8 cellular contexts compared by ENCODE assay signal in the genomic region with DNA sequence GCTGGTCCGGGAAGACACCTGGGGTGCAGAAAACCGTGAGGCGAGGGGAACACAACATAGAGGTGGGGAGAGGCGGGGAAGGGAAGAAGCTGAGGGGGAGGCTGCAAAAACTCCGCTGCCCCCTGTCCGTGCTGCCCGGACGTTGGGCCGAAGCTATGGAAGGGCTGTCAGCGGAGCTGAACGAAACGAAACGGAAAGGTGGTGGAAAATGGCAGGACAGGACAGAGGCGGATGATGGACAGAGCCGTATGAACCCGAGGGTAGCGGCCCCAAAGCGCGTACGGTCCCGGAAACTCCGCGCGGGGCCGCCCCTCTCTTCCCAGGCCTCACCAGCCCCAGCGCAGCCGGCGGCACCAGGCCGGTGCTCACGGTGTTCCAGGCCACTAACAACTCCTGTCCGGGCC. TPM values are rescaled to one million over a fixed set of nuclear protein-coding genes. Genes with fewer than 3 reads are reported as not detected.
DNase-seq lines count a peak whose midpoint lies in the region; ATAC-seq, FAIRE-seq and TF ChIP-seq lines count a peak whose summit lies in the region.

No MANE protein-coding gene starts in this region.

- POLR2A ChIA-PET in A549 (lab: Yijun Ruan, JAX) = interaction anchor here (0.9 to 3.4 kb wide), 13 partner anchors 11 to 60 kb away, joined by 3 to 38 read pairs (median 8); a partner anchor contains a TSS

- no peak for DNase-seq in A549 (ENCODE audit: low read depth in 1 of 2, low spot score in 1 of 2)
- no peak for DNase-seq in cardiac fibroblast (ENCODE audit: low read depth in 2 of 2)
- DNase-seq in mucosa of descending colon = no peak
- no peak for DNase-seq in GM19239 (ENCODE audit: insufficient read length, low spot score)
- no peak for DNase-seq in NCI-H2081 (lab: John Stamatoyannopoulos, UW)

- peak overlapping the region; percentile 54; the same call in 1 of the 2 replicates for H3K9ac ChIP-seq in HUES48 (ENCODE audit: low read depth, low read length)

- no peak for TF ChIP-seq EP300 in A549 (IDR thresholded peaks at IDR 0.05)

- WGBS in A549 (ENCODE audit: missing lambda C conversion rate) = 2% methylated on average over 22 of the region's 31 CpGs

- ATAC-seq in A549 = peak; percentile 4 to 33; a peak in 3 of 6 replicates
- peak; percentile 1 for ATAC-seq in mucosa of descending colon
- no peak for ATAC-seq in GM18870 (IDR thresholded peaks at IDR 0.05; ENCODE audit: unreplicated experiment)
- ATAC-seq in GM21723 (IDR thresholded peaks at IDR 0.05; ENCODE audit: unreplicated experiment) = no peak

- H3K9me3 ChIP-seq in A549 (no peaks in the 10 kb centered on the region), HUES48 (ENCODE audit: control insufficient read depth, insufficient read depth, low read length) (no peaks in the 10 kb centered on the region), mucosa of descending colon (no peaks in the 10 kb centered on the region)

- FAIRE-seq in A549 (lab: Jason Lieb, UNC) = no peak
- no peak for FAIRE-seq in GM19239 (lab: Jason Lieb, UNC)

- no peak for TF ChIP-seq POLR2A in A549 (IDR thresholded peaks at IDR 0.05; ENCODE audit: low read length)

- H3K4me3 ChIP-seq in A549 (peak overlapping the region; percentile 92), HUES48 (ENCODE audit: low read depth, low read length) (peak overlapping the region; percentile 87), cardiac fibroblast (replicated peaks in 1 of 2; ENCODE audit: low read depth in 2 of 2, low read length in 2 of 2) (peak overlapping the region; percentile 95 to 99), mucosa of descending colon (peak overlapping the region; percentile 85)

- H3K27ac ChIP-seq in A549 = peak overlapping the region; percentile 97
- H3K27ac ChIP-seq in HUES48 (ENCODE audit: low read depth, low read length) = peak overlapping the region; percentile 93

- H3K36me3 ChIP-seq in HUES48 (ENCODE audit: control insufficient read depth, insufficient read depth, low read length) (peaks cover 59% of the 10 kb centered on the region), mucosa of descending colon (ENCODE audit: low read depth) (no peaks in the 10 kb centered on the region)

- intact Hi-C loops in mucosa of descending colon (cut with DNase I, micrococcal nuclease) = no loop called here

- TF ChIP-seq CTCF in A549 (IDR thresholded peaks at IDR 0.05) (no peak), cardiac fibroblast (IDR thresholded peaks at IDR 0.05; ENCODE audit: low read depth, low read length) (no peak), mucosa of descending colon (IDR thresholded peaks at IDR 0.05) (no peak)

- CTCF ChIA-PET in A549 (lab: Yijun Ruan, JAX) = interaction anchor here (0.9 to 11.5 kb wide), 12 partner anchors 11 to 158 kb away, joined by 3 to 156 read pairs (median 10); a partner anchor contains a TSS

- peak overlapping the region; percentile 99 for H3K4me2 ChIP-seq in A549

- TF ChIP-seq RAD21 in A549 (conservative IDR thresholded peaks at IDR 0.05 in 1 of 2, IDR thresholded peaks at IDR 0.05 in 1 of 2) = no peak

- no peaks in the 10 kb centered on the region for H3K27me3 ChIP-seq in HUES48 (ENCODE audit: control insufficient read depth, insufficient read depth, low read length)

- H3K4me1 ChIP-seq in A549 (peaks cover 23% of the 10 kb centered on the region), HUES48 (ENCODE audit: control insufficient read depth, insufficient read depth, low read length) (no peaks in the 10 kb centered on the region), mucosa of descending colon (ENCODE audit: low read depth) (peaks cover 43% of the 10 kb centered on the region)

TF ChIP-seq in A549, 52 proteins besides CTCF, POLR2A, EP300 and RAD21:
- TF ChIP-seq HOXB5 (CRISPR knock-in tag; IDR thresholded peaks at IDR 0.05) (no peak), HOXB13 (CRISPR knock-in tag; IDR thresholded peaks at IDR 0.05; ENCODE audit: low read depth) (no peak), NR3C1 (IDR thresholded peaks at IDR 0.05) (no peak), PHF8 (IDR thresholded peaks at IDR 0.05; ENCODE audit: borderline replicate concordance, low read depth) (peak; percentile 52), POLR2AphosphoS2 (conservative IDR thresholded peaks at IDR 0.05; ENCODE audit: low read length) (no peak), KDM5A (IDR thresholded peaks at IDR 0.05) (peak; percentile 95; the same call in 1 of the 2 replicates)

RNA-seq across cellular contexts. Expression of a gene that starts 0.3 kb away (rescaled TPM):
- polyA plus RNA-seq in A549 (2011; rRNA removed) (17.5 and 22.3 TPM in 2 replicates), A549 (2017; fragmentation: RNase III; extraction: RNeasy Plus Mini Kit Qiagen cat#74134 plus additional on column Dnase treatment) (35.4 to 40.7 TPM (median 39.9 TPM) in 3 replicates)
- polyA plus RNA-seq in A549 (2012; cell fraction: cytosol; rRNA removed) = 37.1 and 48.9 TPM in 2 replicates
- polyA plus RNA-seq in A549 (2012; cell fraction: nucleus; rRNA removed) = 202 and 265 TPM in 2 replicates
- polyA minus RNA-seq in A549 (2011; rRNA and poly(A)+ RNA removed) = 18.9 and 25.5 TPM in 2 replicates
- 10 to 100 TPM; 60.8 to 65.9 (median 61.7) TPM for total RNA-seq in mucosa of descending colon

RNA-seq across cellular contexts. Expression of a gene that starts 0.4 kb away (rescaled TPM):
- polyA plus RNA-seq in A549 (2011; rRNA removed) (52.6 and 54.1 TPM in 2 replicates), A549 (2017; fragmentation: RNase III; extraction: RNeasy Plus Mini Kit Qiagen cat#74134 plus additional on column Dnase treatment) (89.2 to 102 TPM (median 102 TPM) in 3 replicates)
- polyA plus RNA-seq in A549 (2012; cell fraction: cytosol; rRNA removed) = 201 and 204 TPM in 2 replicates
- 122 and 139 TPM in 2 replicates for polyA plus RNA-seq in A549 (2012; cell fraction: nucleus; rRNA removed)
- 10.9 and 21.7 TPM in 2 replicates for polyA minus RNA-seq in A549 (2011; rRNA and poly(A)+ RNA removed)
- 10 to 100 TPM; 56.7 to 71.1 (median 64.0) TPM for total RNA-seq in mucosa of descending colon

RNA-seq across cellular contexts. Expression of a gene that starts 12.5 kb away (rescaled TPM):
- 2.1 and 2.4 TPM in 2 replicates for polyA plus RNA-seq in A549 (2011; rRNA removed)
- polyA plus RNA-seq in A549 (2012; cell fraction: cytosol; rRNA removed) = 4.1 and 5.3 TPM in 2 replicates
- 8.4 and 12.0 TPM in 2 replicates for polyA plus RNA-seq in A549 (2012; cell fraction: nucleus; rRNA removed)
- polyA plus RNA-seq in A549 (2017; fragmentation: RNase III; extraction: RNeasy Plus Mini Kit Qiagen cat#74134 plus additional on column Dnase treatment) = 5.3 to 6.5 TPM (median 6.3 TPM) in 3 replicates
- 1.7 and 3.1 TPM in 2 replicates for polyA minus RNA-seq in A549 (2011; rRNA and poly(A)+ RNA removed)
- total RNA-seq in mucosa of descending colon = 100 to 1,000 TPM in 2 of 3 donors, 10 to 100 TPM in 1; 73.8 to 170 (median 122) TPM

RNA-seq across cellular contexts. Expression of a gene that starts 16.2 kb away (rescaled TPM):
- not detected in 2 replicates for polyA plus RNA-seq in A549 (2011; rRNA removed)
- not detected in 2 replicates for polyA plus RNA-seq in A549 (2012; cell fraction: cytosol; rRNA removed)
- 0.24 TPM in 1 of 2 replicates, not detected in the other for polyA plus RNA-seq in A549 (2012; cell fraction: nucleus; rRNA removed)
- not detected in 3 replicates for polyA plus RNA-seq in A549 (2017; fragmentation: RNase III; extraction: RNeasy Plus Mini Kit Qiagen cat#74134 plus additional on column Dnase treatment)
- polyA minus RNA-seq in A549 (2011; rRNA and poly(A)+ RNA removed) = not detected in 2 replicates
- total RNA-seq in mucosa of descending colon = 1 to 10 TPM in 1 of 3 donors, not detected in 2; 1.0 TPM

RNA-seq across cellular contexts. Expression of a gene that starts 17.4 kb away (rescaled TPM):
- 47.3 and 51.8 TPM in 2 replicates for polyA plus RNA-seq in A549 (2011; rRNA removed)
- polyA plus RNA-seq in A549 (2012; cell fraction: cytosol; rRNA removed) = 39.8 and 50.2 TPM in 2 replicates
- 26.1 and 31.1 TPM in 2 replicates for polyA plus RNA-seq in A549 (2012; cell fraction: nucleus; rRNA removed)
- polyA plus RNA-seq in A549 (2017; fragmentation: RNase III; extraction: RNeasy Plus Mini Kit Qiagen cat#74134 plus additional on column Dnase treatment) = 29.2 to 31.0 TPM (median 31.0 TPM) in 3 replicates
- 21.3 and 25.7 TPM in 2 replicates for polyA minus RNA-seq in A549 (2011; rRNA and poly(A)+ RNA removed)
- total RNA-seq in mucosa of descending colon = 10 to 100 TPM; 30.6 to 40.4 (median 40.0) TPM

Comparison
In these comparisons a context has a peak if more than half of its experiments do, and no peak if none do; other contexts are left out.
1. ATAC-seq: peak in A549 (2 of 2) and mucosa of descending colon (single experiment); none in GM18870 (single experiment) and GM21723 (single experiment).
2. Peak in every context shown above with its lines, with median percentiles within 50 percentile points of each other: H3K4me3 ChIP-seq.